ENCODE assay signal across 20 cellular contexts in the genomic region with DNA sequence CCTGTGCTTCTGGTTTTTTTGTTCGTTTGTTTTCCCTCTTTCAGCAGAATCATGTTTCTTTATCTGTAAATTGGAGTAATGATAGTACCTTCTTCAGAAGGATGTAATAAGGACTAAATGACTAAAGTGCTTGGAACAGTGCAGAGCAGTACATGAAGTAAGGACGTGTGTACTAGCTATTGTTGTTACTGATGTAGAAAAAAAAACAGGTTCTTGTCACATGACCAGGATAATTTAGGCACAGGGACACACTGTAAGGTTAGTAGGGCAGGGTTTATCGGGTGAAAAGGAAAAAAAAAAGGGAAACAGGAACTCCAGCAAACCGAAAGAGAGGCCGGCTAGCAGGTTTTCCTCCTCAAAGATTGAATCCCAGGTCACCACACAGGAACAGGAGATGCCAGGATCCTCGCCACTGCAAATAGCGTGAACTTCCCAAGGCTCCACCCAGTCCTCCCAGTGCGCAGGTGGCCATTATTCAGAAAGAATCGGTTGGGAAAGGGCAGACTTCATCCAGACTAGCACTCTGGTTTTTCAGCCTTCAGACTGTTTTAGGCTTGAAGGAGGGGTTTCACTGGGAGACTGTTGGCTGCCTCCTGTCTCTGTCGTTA.
DNase-seq lines count a peak whose midpoint lies in the region; ATAC-seq and TF ChIP-seq lines count a peak whose summit lies in the region.
"Had no signal": no experiment of that assay in that cellular context is flagged by ENCODE, and none has a peak within 500 bp of the region (broad histone marks: within the 10 kb centered on the region; RNA-seq: fewer than 3 reads in every experiment).

No MANE protein-coding gene starts in this region.

- H3K79me2 ChIP-seq in HCT116 (ENCODE audit: insufficient read depth, low read length): no peaks in the 10 kb centered on the region
- no peaks in the 10 kb centered on the region for H3K79me2 ChIP-seq in mammary epithelial cell (ENCODE audit: insufficient read depth, low read length)
- H3K79me2 ChIP-seq in trophoblast cell (ENCODE audit: control insufficient read depth, insufficient read depth, low read length, poor library complexity): peaks cover 3% of the 10 kb centered on the region

- peak overlapping the region; percentile 84 for H3K14ac ChIP-seq in trophoblast cell (ENCODE audit: low read length)

- intact Hi-C loops in HCT116 (cut with micrococcal nuclease): no loop called here
- intact Hi-C loops in mammary epithelial cell (cut with micrococcal nuclease): no loop called here

- H3K9ac ChIP-seq in HCT116 (ENCODE audit: low read length) (no peak overlapping the region), mammary epithelial cell (ENCODE audit: insufficient read depth, low read length) (no peak overlapping the region), trophoblast cell (ENCODE audit: low read length) (no peak overlapping the region)

- dilution Hi-C loops in mammary epithelial cell (cut with HindIII; ENCODE audit: low sequenced_read_pairs): no loop called here

- H3K27me3 ChIP-seq in HCT116 (ENCODE audit: insufficient read depth, low read length) (no peaks in the 10 kb centered on the region), mammary epithelial cell (ENCODE audit: insufficient read depth, low read length) (no peaks in the 10 kb centered on the region), trophoblast cell (ENCODE audit: insufficient read depth, low read length) (no peaks in the 10 kb centered on the region)
- H3K27me3 ChIP-seq: pancreas had no signal

- H3K4ac ChIP-seq in trophoblast cell (ENCODE audit: low read depth, low read length): peak overlapping the region; percentile 66

- no peaks in the 10 kb centered on the region for H3K9me2 ChIP-seq in HCT116 (ENCODE audit: insufficient read depth)

- H3K36me3 Mint-ChIP-seq in activated naive CD8-positive, alpha-beta T cell treated with anti-CD3 and anti-CD28 coated beads for 36 hours: no peaks in the 10 kb centered on the region
- no peaks in the 10 kb centered on the region for H3K36me3 Mint-ChIP-seq in activated naive CD8-positive, alpha-beta T cell treated with anti-CD3 and anti-CD28 coated beads, Interleukin-2, amount 50 U/mL, for 24 hours (ENCODE audit: low read depth)
- H3K36me3 Mint-ChIP-seq: stimulated activated effector memory CD8-positive, alpha-beta T cell treated with anti-CD3 and anti-CD28 coated beads, Interleukin-12 subunit alpha, Interleukin-12 subunit beta, amount 100 ng/mL, for 72 hours had no signal

- H3K27me3 Mint-ChIP-seq in activated naive CD8-positive, alpha-beta T cell treated with anti-CD3 and anti-CD28 coated beads for 36 hours: no peaks in the 10 kb centered on the region
- H3K27me3 Mint-ChIP-seq in activated naive CD8-positive, alpha-beta T cell treated with anti-CD3 and anti-CD28 coated beads, Interleukin-2, amount 50 U/mL, for 24 hours: no peaks in the 10 kb centered on the region

- H2AK5ac ChIP-seq in trophoblast cell (ENCODE audit: low read length): peak overlapping the region; percentile 68

- TF ChIP-seq POLR2A in HCT116 (IDR thresholded peaks at IDR 0.05; ENCODE audit: borderline replicate concordance, extremely low read depth, insufficient read depth, insufficient read length): no peak

- H3K36me3 ChIP-seq in HCT116 (ENCODE audit: control insufficient read depth in 1 of 2, insufficient read depth in 2 of 2, low read length in 2 of 2) (no peaks in the 10 kb centered on the region), mammary epithelial cell (ENCODE audit: insufficient read depth, low read length) (no peaks in the 10 kb centered on the region), trophoblast cell (ENCODE audit: control insufficient read depth in 1 of 2, insufficient read depth in 2 of 2, low read length in 2 of 2) (no peaks in the 10 kb centered on the region)
- H3K36me3 ChIP-seq: pancreas had no signal

- peak overlapping the region; percentile 90 for H2BK120ac ChIP-seq in trophoblast cell (ENCODE audit: insufficient read depth, low read length, poor library complexity)

- H3K79me1 ChIP-seq in trophoblast cell (ENCODE audit: low read length): peaks cover 20% of the 10 kb centered on the region

- H3K9me3 ChIP-seq in HCT116 (ENCODE audit: control insufficient read depth in 1 of 2, insufficient read depth in 1 of 2, low read depth in 1 of 2, low read length in 2 of 2) (no peaks in the 10 kb centered on the region), mammary epithelial cell (replicated peaks; ENCODE audit: insufficient read depth, low read length) (no peaks in the 10 kb centered on the region), trophoblast cell (ENCODE audit: insufficient read depth, low read depth, low read length) (no peaks in the 10 kb centered on the region)
- H3K9me3 ChIP-seq: pancreas had no signal

- TF ChIP-seq CTCF in HCT116 (IDR thresholded peaks at IDR 0.05 in 2 of 3, conservative IDR thresholded peaks at IDR 0.05 in 1 of 3; ENCODE audit: borderline replicate concordance in 1 of 3, insufficient read depth in 1 of 3, low read depth in 2 of 3, low read length in 2 of 3): no peak
- TF ChIP-seq CTCF in mammary epithelial cell (conservative IDR thresholded peaks at IDR 0.05 in 1 of 2, IDR thresholded peaks at IDR 0.05 in 1 of 2; ENCODE audit: extremely low read depth in 1 of 2, insufficient read depth in 1 of 2, low read depth in 1 of 2, low read length in 2 of 2): no peak

- H3K18ac ChIP-seq in trophoblast cell (ENCODE audit: low read length): peak overlapping the region; percentile 83

- H3K4me2 ChIP-seq in HCT116 (ENCODE audit: low read length): peak overlapping the region; percentile 38
- no peak overlapping the region for H3K4me2 ChIP-seq in mammary epithelial cell (ENCODE audit: insufficient read depth, low read depth, low read length)
- no peak overlapping the region for H3K4me2 ChIP-seq in trophoblast cell (ENCODE audit: low read length)

- H3K4me1 ChIP-seq in HCT116 (ENCODE audit: control insufficient read depth in 1 of 2, insufficient read depth in 2 of 2, low read length in 2 of 2) (peaks cover 5 to 29% of the 10 kb centered on the region in 2 experiments; a peak in 3 of 4 replicates), mammary epithelial cell (ENCODE audit: insufficient read depth, low read length) (peaks cover 13% of the 10 kb centered on the region), trophoblast cell (ENCODE audit: control insufficient read depth in 1 of 2, insufficient read depth in 2 of 2, low read length in 2 of 2) (peaks cover 22 to 25% of the 10 kb centered on the region in 2 experiments)
- H3K4me1 ChIP-seq: pancreas had no signal

- BruUV-seq in HCT116 (replicated peaks; lab: Mats Ljungman, UMichigan): no TSS peak
- TSS peak; percentile 69 for BruUV-seq in mammary epithelial cell (replicated peaks; lab: Mats Ljungman, UMichigan)

- H4K8ac ChIP-seq in trophoblast cell (ENCODE audit: low read depth, low read length): peak overlapping the region; percentile 86

- no peak overlapping the region for H3K4me3 Mint-ChIP-seq in activated naive CD8-positive, alpha-beta T cell treated with anti-CD3 and anti-CD28 coated beads for 36 hours
- no peak overlapping the region for H3K4me3 Mint-ChIP-seq in activated naive CD8-positive, alpha-beta T cell treated with anti-CD3 and anti-CD28 coated beads, Interleukin-2, amount 50 U/mL, for 24 hours
- H3K4me3 Mint-ChIP-seq: stimulated activated effector memory CD8-positive, alpha-beta T cell treated with anti-CD3 and anti-CD28 coated beads, Interleukin-12 subunit alpha, Interleukin-12 subunit beta, amount 100 ng/mL, for 72 hours had no signal

- in situ Hi-C loops in mammary epithelial cell (cut with MboI; ENCODE audit: low sequenced_read_pairs in 2 of 2): no loop called here
- in situ Hi-C loops in G401 (cut with HindIII; ENCODE audit: low sequenced_read_pairs): no loop called here

- RAD21 ChIA-PET in HCT116 (lab: Charles Lee; ENCODE audit: low non-redundant PET in 1 of 2, low total read pairs in 2 of 2, uncharacterized antibody in 2 of 2, unreplicated experiment in 2 of 2): no interaction called here

- no peak overlapping the region for H3K23ac ChIP-seq in trophoblast cell (ENCODE audit: low read length)

- no peak for TF ChIP-seq RAD21 in HCT116 (IDR thresholded peaks at IDR 0.05; ENCODE audit: low read depth)

- peak overlapping the region; percentile 79 for H3K27ac Mint-ChIP-seq in activated naive CD8-positive, alpha-beta T cell treated with anti-CD3 and anti-CD28 coated beads for 36 hours
- no peak overlapping the region for H3K27ac Mint-ChIP-seq in activated naive CD8-positive, alpha-beta T cell treated with anti-CD3 and anti-CD28 coated beads, Interleukin-2, amount 50 U/mL, for 24 hours
- H3K27ac Mint-ChIP-seq: stimulated activated effector memory CD8-positive, alpha-beta T cell treated with anti-CD3 and anti-CD28 coated beads, Interleukin-12 subunit alpha, Interleukin-12 subunit beta, amount 100 ng/mL, for 72 hours had no signal

- peak overlapping the region; percentile 98 for H2BK12ac ChIP-seq in trophoblast cell (ENCODE audit: low read length)

- H3K4me1 Mint-ChIP-seq in activated naive CD8-positive, alpha-beta T cell treated with anti-CD3 and anti-CD28 coated beads for 36 hours: peaks cover 17% of the 10 kb centered on the region
- H3K4me1 Mint-ChIP-seq in activated naive CD8-positive, alpha-beta T cell treated with anti-CD3 and anti-CD28 coated beads, Interleukin-2, amount 50 U/mL, for 24 hours: peaks cover 12% of the 10 kb centered on the region

- H4K91ac ChIP-seq in trophoblast cell (ENCODE audit: low read depth, low read length): peak overlapping the region; percentile 82

- ATAC-seq in activated naive CD8-positive, alpha-beta T cell treated with anti-CD3 and anti-CD28 coated beads, Interleukin-2, amount 50 U/mL, for 24 hours: no peak
- no peak for ATAC-seq in HCT116
- ATAC-seq: pancreas, sciatic nerve had no signal

- 84% methylated on average over 9 of the region's 10 CpGs for WGBS in mammary epithelial cell (ENCODE audit: low coverage, missing lambda C conversion rate)
- WGBS in trophoblast cell (ENCODE audit: extremely low coverage, insufficient coverage, insufficient read length): no CpG with 5 or more reads among the region's 10 CpGs

- H4K12ac ChIP-seq in trophoblast cell (ENCODE audit: low read depth, low read length): peak overlapping the region; percentile 78

- H3K9me3 Mint-ChIP-seq in activated naive CD8-positive, alpha-beta T cell treated with anti-CD3 and anti-CD28 coated beads for 36 hours: no peaks in the 10 kb centered on the region
- peaks cover 5% of the 10 kb centered on the region for H3K9me3 Mint-ChIP-seq in activated naive CD8-positive, alpha-beta T cell treated with anti-CD3 and anti-CD28 coated beads, Interleukin-2, amount 50 U/mL, for 24 hours
- H3K9me3 Mint-ChIP-seq: stimulated activated effector memory CD8-positive, alpha-beta T cell treated with anti-CD3 and anti-CD28 coated beads, Interleukin-12 subunit alpha, Interleukin-12 subunit beta, amount 100 ng/mL, for 72 hours had no signal

- H2AFZ ChIP-seq in HCT116 (ENCODE audit: low read depth, low read length, poor library complexity, severe bottlenecking) (peak overlapping the region; percentile 20), mammary epithelial cell (ENCODE audit: low read depth, low read length) (no peak overlapping the region), trophoblast cell (ENCODE audit: insufficient read depth, low read length, poor library complexity) (no peak overlapping the region)

- H2BK5ac ChIP-seq in trophoblast cell (ENCODE audit: low read depth, low read length, poor library complexity): peak overlapping the region; percentile 97

- POLR2A ChIA-PET in HCT116 (lab: Charles Lee): interaction anchor here (1.8 kb wide), 1 partner anchor 9 kb away, joined by 3 read pairs; no protein-coding TSS in a partner anchor

- CTCF ChIA-PET in HCT116 (lab: Charles Lee) (interaction anchor here (0.7 kb wide), 1 partner anchor 713 kb away, joined by 3 read pairs; no protein-coding TSS in a partner anchor), mammary epithelial cell (lab: Charles Lee; ENCODE audit: low non-redundant PET) (no interaction called here)

- DNase-seq in activated naive CD8-positive, alpha-beta T cell treated with anti-CD3 and anti-CD28 coated beads for 36 hours: no peak
- DNase-seq in activated naive CD8-positive, alpha-beta T cell treated with anti-CD3 and anti-CD28 coated beads, Interleukin-2, amount 50 U/mL, for 24 hours: no peak
- no peak for DNase-seq in HCT116 (ENCODE audit: low read depth, low spot score)
- DNase-seq in mammary epithelial cell: no peak
- DNase-seq in trophoblast cell: peak; percentile 41 to 68
- DNase-seq in NCI-H1930 (lab: John Stamatoyannopoulos, UW): no peak
- no peak for DNase-seq in G401 (ENCODE audit: low spot score)
- no peak for DNase-seq in amygdala (lab: John Stamatoyannopoulos, UW)
- DNase-seq: activated gamma-delta T cell; effector memory CD4-positive, alpha-beta T cell; EL; kidney; naive thymus-derived CD8-positive, alpha-beta T cell; NCI-H1092 treated with DMSO at 0.1 percent for 48 hours; NCI-H2107; NCI-H524 treated with DMSO at 0.1 percent for 48 hours; pancreas; SIG-M5 had no signal

- H4K20me1 ChIP-seq in HCT116 (ENCODE audit: insufficient read depth): no peaks in the 10 kb centered on the region
- no peaks in the 10 kb centered on the region for H4K20me1 ChIP-seq in mammary epithelial cell (ENCODE audit: insufficient read depth, low read length)

- H3K27ac ChIP-seq in HCT116 (ENCODE audit: low read depth, low read length) (no peak overlapping the region), mammary epithelial cell (ENCODE audit: insufficient read depth, low read depth, low read length) (no peak overlapping the region), trophoblast cell (ENCODE audit: low read depth, low read length) (peak overlapping the region; percentile 86)
- H3K27ac ChIP-seq: pancreas had no signal

- no peak overlapping the region for H3K4me3 ChIP-seq in HCT116 (replicated peaks in 1 of 2; ENCODE audit: low read depth in 1 of 2, low read length in 2 of 2)
- no peak overlapping the region for H3K4me3 ChIP-seq in mammary epithelial cell (replicated peaks in 1 of 3; ENCODE audit: insufficient read depth in 1 of 3, low read depth in 2 of 3, low read length in 3 of 3)
- no peak overlapping the region for H3K4me3 ChIP-seq in trophoblast cell (ENCODE audit: low read depth, low read length)
- H3K4me3 ChIP-seq: pancreas had no signal

Comparison
In these comparisons a context has a peak if more than half of its experiments do, and no peak if none do; other contexts are left out.
1. DNase-seq: peak in trophoblast cell (2 of 2); none in activated naive CD8-positive, alpha-beta T cell treated with anti-CD3 and anti-CD28 coated beads for 36 hours (single experiment), activated naive CD8-positive, alpha-beta T cell treated with anti-CD3 and anti-CD28 coated beads, Interleukin-2, amount 50 U/mL, for 24 hours (single experiment), HCT116 (single experiment), mammary epithelial cell (single experiment), NCI-H1930 (0 of 2), G401 (single experiment) and amygdala (0 of 56).